ENCODE assay signal across 26 cellular contexts in the genomic region with DNA sequence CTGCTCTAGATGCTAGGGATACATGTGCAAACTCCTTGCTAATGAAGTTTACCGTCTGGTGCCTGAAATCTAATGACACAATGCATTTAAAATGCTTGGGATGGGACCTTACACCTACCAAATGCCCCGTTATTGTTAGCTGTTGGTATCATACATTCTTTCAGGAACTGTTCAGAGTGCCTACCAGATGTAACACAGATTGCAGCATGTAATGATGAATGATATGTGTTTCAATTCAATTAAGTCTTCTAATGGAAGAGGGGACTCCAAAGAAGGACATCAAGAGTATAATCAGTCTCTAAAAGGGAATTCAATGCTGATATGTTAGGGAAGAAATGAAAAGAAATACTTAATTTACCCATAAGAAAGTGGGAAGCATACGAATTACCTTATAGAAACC. TPM values are rescaled to one million over a fixed set of nuclear protein-coding genes. Genes with fewer than 3 reads are reported as not detected.
"Had no signal": no experiment of that assay in that cellular context is flagged by ENCODE, and none has a peak within 500 bp of the region (broad histone marks: within the 10 kb centered on the region; RNA-seq: fewer than 3 reads in every experiment).

No MANE protein-coding gene starts in this region.

- H2AFZ ChIP-seq: neural progenitor cell, parathyroid adenoma had no signal

- H3K4me3 ChIP-seq: neural progenitor cell, ovary, psoas muscle, right lobe of liver, sigmoid colon, stomach, testis, tibial artery, transverse colon, upper lobe of right lung, uterus had no signal

- H3K4me2 ChIP-seq: neural progenitor cell had no signal

- H3K9ac ChIP-seq: neural progenitor cell, parathyroid adenoma had no signal

- DNase-seq: naive B cell; naive thymus-derived CD8-positive, alpha-beta T cell; occipital lobe; ovary; posterior cingulate gyrus; psoas muscle; right cardiac atrium; right lobe of liver; sigmoid colon; small intestine; stimulated activated CD4-positive, alpha-beta T cell treated with anti-CD3 and anti-CD28 coated beads, Interleukin-15, amount 100 ng/mL, for 24 hours; stimulated activated CD4-positive, alpha-beta T cell treated with anti-CD3 and anti-CD28 coated beads, Interleukin-2, amount 100 ng/mL, for 24 hours; stimulated activated CD4-positive, alpha-beta T cell treated with anti-CD3 and anti-CD28 coated beads, Interleukin-2, amount 100 ng/mL, for 48 hours; stimulated activated CD4-positive, alpha-beta T cell treated with anti-CD3 and anti-CD28 coated beads, Interleukin-4, amount 100 ng/mL, for 24 hours; stimulated activated naive B cell treated with anti-CD40 and anti-IgM and Interleukin-4, amounts not matched to agents 10 μg/mL and 1 μg/mL and 100 μg/mL, for 72 hours; stimulated activated naive CD4-positive, alpha-beta T cell treated with Interleukin-2 at 50 U/mL for 16 hours; stomach; testis; tibial artery; transverse colon; upper lobe of right lung; uterus had no signal

- H3K9me3 ChIP-seq: ovary, psoas muscle, right lobe of liver, sigmoid colon, stomach, testis, tibial artery, transverse colon, upper lobe of right lung, uterus had no signal

- ATAC-seq: naive thymus-derived CD8-positive, alpha-beta T cell; natural killer cell treated with Interleukin-12 subunit alpha and Interleukin-12 subunit beta and Interleukin-15 and Interleukin-18, amount 100 ng/mL, for 72 hours; psoas muscle; right cardiac atrium; right lobe of liver; stimulated activated effector memory CD8-positive, alpha-beta T cell treated with anti-CD3 and anti-CD28 coated beads, Interleukin-12 subunit alpha, Interleukin-12 subunit beta, amount 100 ng/mL, for 72 hours; stimulated activated naive B cell treated with anti-CD40 and anti-IgM and Interleukin-4, amounts not matched to agents 10 μg/mL and 1 μg/mL and 100 μg/mL, for 72 hours; upper lobe of right lung had no signal

- H3K79me2 ChIP-seq: parathyroid adenoma had no signal

- H3K27ac ChIP-seq: neural progenitor cell, ovary, parathyroid adenoma, psoas muscle, right lobe of liver, sigmoid colon, stomach, testis, tibial artery, transverse colon, upper lobe of right lung, uterus had no signal

- H3K36me3 ChIP-seq: neural progenitor cell, ovary, right lobe of liver, sigmoid colon, stomach, tibial artery, transverse colon, upper lobe of right lung, uterus had no signal

- H3K4me1 ChIP-seq: psoas muscle, testis, uterus had no signal

- H3K27me3 ChIP-seq: ovary, right lobe of liver, testis, uterus had no signal

RNA-seq across cellular contexts. Expression of gene LYPD6, which starts 3.2 kb away (rescaled TPM):
- polyA plus RNA-seq: naive thymus-derived CD8-positive, alpha-beta T cell had no signal
